In genomic region chr10:56318816-56319215, GRCh38 we compare ENCODE assay signal across 14 cellular contexts.
DNase-seq lines count a peak whose midpoint lies in the region; ATAC-seq and TF ChIP-seq lines count a peak whose summit lies in the region.
"Had no signal": no experiment of that assay in that cellular context is flagged by ENCODE, and none has a peak within 500 bp of the region (broad histone marks: within the 10 kb centered on the region; RNA-seq: fewer than 3 reads in every experiment).

No MANE protein-coding gene starts in this region.

- no peak for TF ChIP-seq CTCF in GM12865 (IDR thresholded peaks at IDR 0.05; ENCODE audit: insufficient read depth, low read depth, low read length, missing control alignments)
- TF ChIP-seq CTCF in RWPE1 (conservative IDR thresholded peaks at IDR 0.05; ENCODE audit: low read depth) = no peak

- no peak overlapping the region for H3K4me3 ChIP-seq in GM12865 (ENCODE audit: low read depth, low read length)
- H3K4me3 ChIP-seq: heart right ventricle, spleen had no signal

- CTCF ChIA-PET in RWPE1 (lab: Yijun Ruan, JAX) = no interaction called here

- ATAC-seq in GM19397 (IDR thresholded peaks at IDR 0.05; ENCODE audit: unreplicated experiment) (peak; percentile 36), HG02798 (IDR thresholded peaks at IDR 0.05; ENCODE audit: poor library complexity, unreplicated experiment) (peak; percentile 32), HG03469 (IDR thresholded peaks at IDR 0.05; ENCODE audit: unreplicated experiment) (peak; percentile 8), GM21367 (IDR thresholded peaks at IDR 0.05; ENCODE audit: unreplicated experiment) (no peak)
- ATAC-seq: heart right ventricle had no signal

- POLR2A ChIA-PET in RWPE1 (lab: Yijun Ruan, JAX; ENCODE audit: low non-redundant PET) = no interaction called here

- H3K27ac ChIP-seq in RWPE1 = no peak overlapping the region
- H3K27ac ChIP-seq: heart right ventricle, neutrophil, spleen had no signal

- DNase-seq in GM12865 (ENCODE audit: low read depth) (peak; percentile 1), NOMO-1 treated with dmso at 0.1 percent for 144 hours (lab: John Stamatoyannopoulos, UW; ENCODE audit: unreplicated experiment) (no peak), RWPE1 (ENCODE audit: low spot score) (no peak)
- DNase-seq in stimulated activated naive CD4-positive, alpha-beta T cell treated with Interleukin-2 at 50 U/mL for 16 hours (lab: John Stamatoyannopoulos, UW) = no peak
- DNase-seq: activated CD4-positive, CD25-positive, alpha-beta regulatory T cell treated with anti-CD3 and anti-CD28 coated beads, Interleukin-2, amount 50 U/mL, for 72 hours; DMS153; heart right ventricle; NCI-H526; spleen had no signal
